In the genomic region with DNA sequence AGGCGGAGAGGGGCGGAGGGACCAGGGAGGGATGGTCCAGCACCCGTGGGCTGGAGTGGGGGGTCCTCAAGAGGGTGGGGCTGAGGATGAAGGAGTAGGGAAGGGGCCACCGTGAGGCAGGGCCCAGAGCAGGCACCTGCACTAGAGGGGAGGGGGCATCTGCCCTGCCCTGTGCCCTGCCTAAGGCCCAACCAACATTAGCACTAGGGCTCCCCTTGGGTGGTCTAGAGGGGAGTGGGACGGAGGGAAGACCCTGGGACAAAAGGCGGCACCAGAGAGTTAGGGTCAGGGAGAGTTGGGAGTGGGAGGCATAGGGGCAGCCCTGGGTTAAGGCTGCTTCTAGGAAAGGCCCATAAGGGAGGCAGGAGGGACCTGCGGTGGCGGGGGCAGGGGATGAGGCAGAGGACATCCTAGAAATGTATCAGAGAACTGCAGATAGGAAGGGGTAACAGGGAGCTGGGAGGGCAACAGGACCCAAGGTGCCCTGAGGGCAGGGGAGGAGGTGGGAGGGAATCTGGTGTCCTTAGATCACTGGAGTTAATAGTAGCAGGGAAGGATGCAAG, we compare ENCODE assay signal across 9 cellular contexts. TPM values are rescaled to one million over a fixed set of nuclear protein-coding genes. Genes with fewer than 3 reads are reported as not detected.
DNase-seq lines count a peak whose midpoint lies in the region; ATAC-seq and TF ChIP-seq lines count a peak whose summit lies in the region.
"Had no signal": no experiment of that assay in that cellular context is flagged by ENCODE, and none has a peak within 500 bp of the region (broad histone marks: within the 10 kb centered on the region; RNA-seq: fewer than 3 reads in every experiment).

No MANE protein-coding gene starts in this region.

- ATAC-seq in RWPE2 (ENCODE audit: low read depth) (no peak), HG03439 (IDR thresholded peaks at IDR 0.05; ENCODE audit: unreplicated experiment) (no peak)

- peak overlapping the region; percentile 42 for H3K27ac ChIP-seq in RWPE2 (ENCODE audit: poor library complexity, severe bottlenecking)
- no peak overlapping the region for H3K27ac ChIP-seq in rectal smooth muscle tissue (ENCODE audit: low read depth, low read length)

- no peak for TF ChIP-seq CTCF in GM10266 (IDR thresholded peaks at IDR 0.05; ENCODE audit: control insufficient read depth, insufficient read depth, low read depth, missing control alignments)
- no peak for TF ChIP-seq CTCF in RWPE2 (IDR thresholded peaks at IDR 0.05; ENCODE audit: poor library complexity, severe bottlenecking)
- TF ChIP-seq CTCF in fibroblast of the aortic adventitia (IDR thresholded peaks at IDR 0.05; ENCODE audit: insufficient read depth, low read length) = no peak

- no peak overlapping the region for H3K9ac ChIP-seq in rectal smooth muscle tissue (ENCODE audit: low read length)

- H3K27me3 ChIP-seq in RWPE2 (ENCODE audit: insufficient read depth, poor library complexity, severe bottlenecking) (no peaks in the 10 kb centered on the region), rectal smooth muscle tissue (ENCODE audit: control insufficient read depth, insufficient read depth, low read length) (no peaks in the 10 kb centered on the region)

- H3K4me1 ChIP-seq in RWPE2 (ENCODE audit: insufficient read depth, poor library complexity, severe bottlenecking) (no peaks in the 10 kb centered on the region), rectal smooth muscle tissue (ENCODE audit: control insufficient read depth, insufficient read depth, low read length) (peaks cover 3% of the 10 kb centered on the region)

- peak; percentile 21 for DNase-seq in GM10266 (ENCODE audit: extremely low spot score)
- DNase-seq in RWPE2 (ENCODE audit: low spot score) = no peak
- DNase-seq in fibroblast of the aortic adventitia (ENCODE audit: low read depth) = no peak
- DNase-seq in NCI-H82 treated with DMSO at 0.1 percent for 48 hours (lab: John Stamatoyannopoulos, UW; ENCODE audit: unreplicated experiment) = no peak
- no peak for DNase-seq in CD1c-positive myeloid dendritic cell (ENCODE audit: extremely low spot score)
- no peak for DNase-seq in medulla oblongata (ENCODE audit: extremely low spot score)
- DNase-seq: NCI-H510A treated with DMSO at 0.1 percent for 48 hours had no signal

- peaks cover 17% of the 10 kb centered on the region for H3K36me3 ChIP-seq in RWPE2 (ENCODE audit: low read depth)
- H3K36me3 ChIP-seq in rectal smooth muscle tissue (ENCODE audit: control insufficient read depth, insufficient read depth, low read length) = no peaks in the 10 kb centered on the region

- no peaks in the 10 kb centered on the region for H3K9me3 ChIP-seq in RWPE2 (ENCODE audit: severe bottlenecking)

- H3K4me3 ChIP-seq in RWPE2 (ENCODE audit: severe bottlenecking) = peak overlapping the region; percentile 52
- H3K4me3 ChIP-seq in fibroblast of the aortic adventitia (ENCODE audit: low read depth, low read length) = peak overlapping the region; percentile 95
- peak overlapping the region; percentile 73 for H3K4me3 ChIP-seq in rectal smooth muscle tissue (ENCODE audit: low read length)

RNA-seq across cellular contexts. Expression of a gene that starts 24.5 kb away (rescaled TPM):
- total RNA-seq in fibroblast of the aortic adventitia (ENCODE audit: low replicate concordance) = 1.1 and 2.9 TPM in 2 replicates
